ENCODE assay signal across 1 cellular context in genomic region chr6:130191376-130191702, GRCh38.
TF ChIP-seq lines count a peak whose summit lies in the region.

No MANE protein-coding gene starts in this region.

TF ChIP-seq in GM23338, 12 proteins besides CTCF, POLR2A, EP300 and RAD21 (continued from another document):
- TF ChIP-seq, protein P1, sequence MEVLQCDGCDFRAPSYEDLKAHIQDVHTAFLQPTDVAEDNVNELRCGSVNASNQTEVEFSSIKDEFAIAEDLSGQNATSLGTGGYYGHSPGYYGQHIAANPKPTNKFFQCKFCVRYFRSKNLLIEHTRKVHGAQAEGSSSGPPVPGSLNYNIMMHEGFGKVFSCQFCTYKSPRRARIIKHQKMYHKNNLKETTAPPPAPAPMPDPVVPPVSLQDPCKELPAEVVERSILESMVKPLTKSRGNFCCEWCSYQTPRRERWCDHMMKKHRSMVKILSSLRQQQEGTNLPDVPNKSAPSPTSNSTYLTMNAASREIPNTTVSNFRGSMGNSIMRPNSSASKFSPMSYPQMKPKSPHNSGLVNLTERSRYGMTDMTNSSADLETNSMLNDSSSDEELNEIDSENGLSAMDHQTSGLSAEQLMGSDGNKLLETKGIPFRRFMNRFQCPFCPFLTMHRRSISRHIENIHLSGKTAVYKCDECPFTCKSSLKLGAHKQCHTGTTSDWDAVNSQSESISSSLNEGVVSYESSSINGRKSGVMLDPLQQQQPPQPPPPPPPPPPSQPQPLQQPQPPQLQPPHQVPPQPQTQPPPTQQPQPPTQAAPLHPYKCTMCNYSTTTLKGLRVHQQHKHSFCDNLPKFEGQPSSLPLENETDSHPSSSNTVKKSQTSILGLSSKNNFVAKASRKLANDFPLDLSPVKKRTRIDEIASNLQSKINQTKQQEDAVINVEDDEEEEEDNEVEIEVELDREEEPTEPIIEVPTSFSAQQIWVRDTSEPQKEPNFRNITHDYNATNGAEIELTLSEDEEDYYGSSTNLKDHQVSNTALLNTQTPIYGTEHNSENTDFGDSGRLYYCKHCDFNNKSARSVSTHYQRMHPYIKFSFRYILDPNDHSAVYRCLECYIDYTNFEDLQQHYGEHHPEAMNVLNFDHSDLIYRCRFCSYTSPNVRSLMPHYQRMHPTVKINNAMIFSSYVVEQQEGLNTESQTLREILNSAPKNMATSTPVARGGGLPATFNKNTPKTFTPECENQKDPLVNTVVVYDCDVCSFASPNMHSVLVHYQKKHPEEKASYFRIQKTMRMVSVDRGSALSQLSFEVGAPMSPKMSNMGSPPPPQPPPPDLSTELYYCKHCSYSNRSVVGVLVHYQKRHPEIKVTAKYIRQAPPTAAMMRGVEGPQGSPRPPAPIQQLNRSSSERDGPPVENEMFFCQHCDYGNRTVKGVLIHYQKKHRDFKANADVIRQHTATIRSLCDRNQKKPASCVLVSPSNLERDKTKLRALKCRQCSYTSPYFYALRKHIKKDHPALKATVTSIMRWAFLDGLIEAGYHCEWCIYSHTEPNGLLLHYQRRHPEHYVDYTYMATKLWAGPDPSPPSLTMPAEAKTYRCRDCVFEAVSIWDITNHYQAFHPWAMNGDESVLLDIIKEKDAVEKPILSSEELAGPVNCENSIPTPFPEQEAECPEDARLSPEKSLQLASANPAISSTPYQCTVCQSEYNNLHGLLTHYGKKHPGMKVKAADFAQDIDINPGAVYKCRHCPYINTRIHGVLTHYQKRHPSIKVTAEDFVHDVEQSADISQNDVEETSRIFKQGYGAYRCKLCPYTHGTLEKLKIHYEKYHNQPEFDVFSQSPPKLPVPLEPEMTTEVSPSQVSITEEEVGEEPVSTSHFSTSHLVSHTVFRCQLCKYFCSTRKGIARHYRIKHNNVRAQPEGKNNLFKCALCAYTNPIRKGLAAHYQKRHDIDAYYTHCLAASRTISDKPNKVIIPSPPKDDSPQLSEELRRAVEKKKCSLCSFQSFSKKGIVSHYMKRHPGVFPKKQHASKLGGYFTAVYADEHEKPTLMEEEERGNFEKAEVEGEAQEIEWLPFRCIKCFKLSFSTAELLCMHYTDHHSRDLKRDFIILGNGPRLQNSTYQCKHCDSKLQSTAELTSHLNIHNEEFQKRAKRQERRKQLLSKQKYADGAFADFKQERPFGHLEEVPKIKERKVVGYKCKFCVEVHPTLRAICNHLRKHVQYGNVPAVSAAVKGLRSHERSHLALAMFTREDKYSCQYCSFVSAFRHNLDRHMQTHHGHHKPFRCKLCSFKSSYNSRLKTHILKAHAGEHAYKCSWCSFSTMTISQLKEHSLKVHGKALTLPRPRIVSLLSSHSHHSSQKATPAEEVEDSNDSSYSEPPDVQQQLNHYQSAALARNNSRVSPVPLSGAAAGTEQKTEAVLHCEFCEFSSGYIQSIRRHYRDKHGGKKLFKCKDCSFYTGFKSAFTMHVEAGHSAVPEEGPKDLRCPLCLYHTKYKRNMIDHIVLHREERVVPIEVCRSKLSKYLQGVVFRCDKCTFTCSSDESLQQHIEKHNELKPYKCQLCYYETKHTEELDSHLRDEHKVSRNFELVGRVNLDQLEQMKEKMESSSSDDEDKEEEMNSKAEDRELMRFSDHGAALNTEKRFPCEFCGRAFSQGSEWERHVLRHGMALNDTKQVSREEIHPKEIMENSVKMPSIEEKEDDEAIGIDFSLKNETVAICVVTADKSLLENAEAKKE (CRISPR knock-in tag; IDR thresholded peaks at IDR 0.05): no peak
- TF ChIP-seq, protein P2, sequence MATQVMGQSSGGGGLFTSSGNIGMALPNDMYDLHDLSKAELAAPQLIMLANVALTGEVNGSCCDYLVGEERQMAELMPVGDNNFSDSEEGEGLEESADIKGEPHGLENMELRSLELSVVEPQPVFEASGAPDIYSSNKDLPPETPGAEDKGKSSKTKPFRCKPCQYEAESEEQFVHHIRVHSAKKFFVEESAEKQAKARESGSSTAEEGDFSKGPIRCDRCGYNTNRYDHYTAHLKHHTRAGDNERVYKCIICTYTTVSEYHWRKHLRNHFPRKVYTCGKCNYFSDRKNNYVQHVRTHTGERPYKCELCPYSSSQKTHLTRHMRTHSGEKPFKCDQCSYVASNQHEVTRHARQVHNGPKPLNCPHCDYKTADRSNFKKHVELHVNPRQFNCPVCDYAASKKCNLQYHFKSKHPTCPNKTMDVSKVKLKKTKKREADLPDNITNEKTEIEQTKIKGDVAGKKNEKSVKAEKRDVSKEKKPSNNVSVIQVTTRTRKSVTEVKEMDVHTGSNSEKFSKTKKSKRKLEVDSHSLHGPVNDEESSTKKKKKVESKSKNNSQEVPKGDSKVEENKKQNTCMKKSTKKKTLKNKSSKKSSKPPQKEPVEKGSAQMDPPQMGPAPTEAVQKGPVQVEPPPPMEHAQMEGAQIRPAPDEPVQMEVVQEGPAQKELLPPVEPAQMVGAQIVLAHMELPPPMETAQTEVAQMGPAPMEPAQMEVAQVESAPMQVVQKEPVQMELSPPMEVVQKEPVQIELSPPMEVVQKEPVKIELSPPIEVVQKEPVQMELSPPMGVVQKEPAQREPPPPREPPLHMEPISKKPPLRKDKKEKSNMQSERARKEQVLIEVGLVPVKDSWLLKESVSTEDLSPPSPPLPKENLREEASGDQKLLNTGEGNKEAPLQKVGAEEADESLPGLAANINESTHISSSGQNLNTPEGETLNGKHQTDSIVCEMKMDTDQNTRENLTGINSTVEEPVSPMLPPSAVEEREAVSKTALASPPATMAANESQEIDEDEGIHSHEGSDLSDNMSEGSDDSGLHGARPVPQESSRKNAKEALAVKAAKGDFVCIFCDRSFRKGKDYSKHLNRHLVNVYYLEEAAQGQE (IDR thresholded peaks at IDR 0.05; ENCODE audit: unreplicated experiment): no peak
- no peak for TF ChIP-seq EZH2phosphoT487 (IDR thresholded peaks at IDR 0.05; ENCODE audit: unreplicated experiment)
- TF ChIP-seq POLR2AphosphoS5 (IDR thresholded peaks at IDR 0.05; ENCODE audit: low read depth): no peak
- no peak for TF ChIP-seq ZNF114 (CRISPR knock-in tag; IDR thresholded peaks at IDR 0.05)
- TF ChIP-seq ETS1 (IDR thresholded peaks at IDR 0.05): no peak
- no peak for TF ChIP-seq JUNB (IDR thresholded peaks at IDR 0.05; ENCODE audit: unreplicated experiment)
- no peak for TF ChIP-seq STAT1 (IDR thresholded peaks at IDR 0.05; ENCODE audit: unreplicated experiment)
- no peak for TF ChIP-seq EZH2 (IDR thresholded peaks at IDR 0.05; ENCODE audit: low read depth, unreplicated experiment)
- no peak for TF ChIP-seq NANOG (IDR thresholded peaks at IDR 0.05; ENCODE audit: borderline replicate concordance)
